21 cellular contexts compared by ENCODE assay signal in the genomic region with DNA sequence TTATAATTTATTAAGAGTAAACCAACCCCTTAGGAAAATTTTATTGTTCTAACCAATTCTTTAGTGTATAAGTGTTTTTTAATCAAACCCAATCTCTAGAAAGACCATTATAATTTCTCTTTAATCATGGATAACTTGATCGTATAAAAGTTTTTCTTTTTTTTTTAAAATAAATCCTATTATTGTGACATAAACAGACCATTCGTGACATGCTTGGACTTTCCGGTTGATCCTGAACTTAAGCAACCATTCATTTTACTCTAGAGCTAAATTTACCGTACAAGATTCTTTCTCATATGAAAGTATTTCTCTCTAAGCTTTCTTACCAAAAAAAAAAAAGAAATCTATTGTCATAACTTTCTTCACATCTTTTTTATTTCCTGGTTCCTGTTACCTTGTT. TPM values are rescaled to one million over a fixed set of nuclear protein-coding genes. Genes with fewer than 3 reads are reported as not detected.
DNase-seq lines count a peak whose midpoint lies in the region; FAIRE-seq and TF ChIP-seq lines count a peak whose summit lies in the region.
"Had no signal": no experiment of that assay in that cellular context is flagged by ENCODE, and none has a peak within 500 bp of the region (broad histone marks: within the 10 kb centered on the region; RNA-seq: fewer than 3 reads in every experiment).

No MANE protein-coding gene starts in this region.

- H3K18ac ChIP-seq in mesendoderm (ENCODE audit: low read length), result no peak overlapping the region

- H3K4me1 ChIP-seq in mesendoderm (ENCODE audit: control insufficient read depth, low read depth, low read length), result no peaks in the 10 kb centered on the region

- H2AK5ac ChIP-seq in mesendoderm (ENCODE audit: low read length), result no peak overlapping the region

- no peaks in the 10 kb centered on the region for H3K27me3 ChIP-seq in mesendoderm (ENCODE audit: insufficient read depth, low read length, poor library complexity)

- H3K4me3 ChIP-seq in Jurkat, Clone E6-1 (ENCODE audit: low read length), result no peak overlapping the region
- H3K4me3 ChIP-seq in astrocyte of the spinal cord (ENCODE audit: low read depth, low read length), result no peak overlapping the region
- no peak overlapping the region for H3K4me3 ChIP-seq in mesendoderm (ENCODE audit: low read length)
- H3K4me3 ChIP-seq: GM12878 had no signal

- H3K4me2 ChIP-seq in mesendoderm (ENCODE audit: low read length), result no peak overlapping the region
- H3K4me2 ChIP-seq: SK-N-SH had no signal

- FAIRE-seq in D721Med (lab: Jason Lieb, UNC), result no peak
- FAIRE-seq: GM12878 had no signal

- in situ Hi-C loops in astrocyte of the spinal cord (cut with HindIII; ENCODE audit: low sequenced_read_pairs), result no loop called here

- peak; percentile 18 for DNase-seq in DMS 273 (lab: John Stamatoyannopoulos, UW; ENCODE audit: unreplicated experiment)
- no peak for DNase-seq in DMS 273 treated with DMSO at 0.1 percent for 48 hours (lab: John Stamatoyannopoulos, UW)
- peak; percentile 4 for DNase-seq in Jurkat, Clone E6-1 (ENCODE audit: low read depth, low spot score)
- peak; percentile 9 for DNase-seq in astrocyte of the spinal cord (ENCODE audit: low read depth, low spot score)
- DNase-seq in mesendoderm, result peak; percentile 63
- DNase-seq in RWPE1 (ENCODE audit: low spot score), result no peak
- DNase-seq in D721Med (ENCODE audit: insufficient read length, low spot score), result no peak
- no peak for DNase-seq in HuH-7 (ENCODE audit: low spot score)
- DNase-seq: COR-L47, DMS79 treated with DMSO at 0.1 percent for 48 hours, GDM1, IMR-90, Kasumi-1, NCI-H1417 treated with DMSO at 0.1 percent for 48 hours, NCI-H1930, NCI-H2171, NCI-H446 treated with DMSO at 0.1 percent for 48 hours, SK-N-SH had no signal

- POLR2A ChIA-PET in RWPE1 (lab: Yijun Ruan, JAX; ENCODE audit: low non-redundant PET), result no interaction called here

- CTCF ChIA-PET in RWPE1 (lab: Yijun Ruan, JAX), result no interaction called here

- H2BK120ac ChIP-seq in mesendoderm (ENCODE audit: low read depth, low read length), result no peak overlapping the region

- no peak overlapping the region for H2BK15ac ChIP-seq in mesendoderm (replicated peaks; ENCODE audit: low read depth)

- H3K27ac ChIP-seq in mesendoderm (ENCODE audit: low read depth, low read length) (no peak overlapping the region), RWPE1 (no peak overlapping the region)
- H3K27ac ChIP-seq: 22Rv1 had no signal

- no peaks in the 10 kb centered on the region for H3K79me2 ChIP-seq in mesendoderm (ENCODE audit: control insufficient read depth, insufficient read depth, low read length)

- H3K23ac ChIP-seq in mesendoderm (ENCODE audit: low read length), result no peak overlapping the region

- no peak overlapping the region for H3K9ac ChIP-seq in mesendoderm (ENCODE audit: low read length)
- H3K9ac ChIP-seq: SK-N-SH had no signal

- no peak overlapping the region for H2BK5ac ChIP-seq in mesendoderm (ENCODE audit: low read length)

- H4K8ac ChIP-seq in mesendoderm (ENCODE audit: low read depth, low read length), result no peak overlapping the region

- no peak overlapping the region for H3K56ac ChIP-seq in mesendoderm (ENCODE audit: low read length)

- H3K79me1 ChIP-seq in mesendoderm (ENCODE audit: low read length), result no peaks in the 10 kb centered on the region

- no peaks in the 10 kb centered on the region for H3K36me3 ChIP-seq in mesendoderm (ENCODE audit: control insufficient read depth, insufficient read depth, low read length)

- H3K4ac ChIP-seq in mesendoderm (ENCODE audit: low read depth, low read length), result no peak overlapping the region

- WGBS in mesendoderm (ENCODE audit: extremely low coverage, insufficient coverage, low lambda C conversion rate), result no CpG with 5 or more reads among the region's 4 CpGs

- H4K5ac ChIP-seq in mesendoderm (ENCODE audit: low read length), result no peak overlapping the region

- TF ChIP-seq CTCF in astrocyte of the spinal cord (IDR thresholded peaks at IDR 0.05; ENCODE audit: low read depth, low read length) (no peak), RWPE1 (conservative IDR thresholded peaks at IDR 0.05; ENCODE audit: low read depth) (no peak), D721Med (IDR thresholded peaks at IDR 0.05; ENCODE audit: insufficient read depth, missing control alignments) (no peak)

RNA-seq across cellular contexts. Expression of a gene that starts 32.6 kb away (rescaled TPM):
- not detected for polyA plus RNA-seq in Jurkat, Clone E6-1 (2012; ENCODE audit: insufficient read depth, insufficient read length)
- 4.5 TPM for polyA plus RNA-seq in mesendoderm (2013, experiment 1 of 2)
- polyA plus RNA-seq in mesendoderm (2013, experiment 2 of 2), result 4.3 TPM
- polyA plus RNA-seq: CD14-positive monocyte had no signal

Comparison
In these comparisons a context has a peak if more than half of its experiments do, and no peak if none do; other contexts are left out.
1. DNase-seq: peak in DMS 273 (single experiment), Jurkat, Clone E6-1 (single experiment), astrocyte of the spinal cord (single experiment) and mesendoderm (single experiment); none in DMS 273 treated with DMSO at 0.1 percent for 48 hours (single experiment), RWPE1 (single experiment), D721Med (single experiment) and HuH-7 (single experiment).